Comparison of ENCODE assay signal across 9 cellular contexts in genomic region chr15:25710184-25710583, GRCh38.
DNase-seq lines count a peak whose midpoint lies in the region; ATAC-seq, FAIRE-seq and TF ChIP-seq lines count a peak whose summit lies in the region.
"Had no signal": no experiment of that assay in that cellular context is flagged by ENCODE, and none has a peak within 500 bp of the region (broad histone marks: within the 10 kb centered on the region; RNA-seq: fewer than 3 reads in every experiment).

No MANE protein-coding gene starts in this region.

- ATAC-seq in activated naive CD4-positive, alpha-beta T cell treated with anti-CD3 and anti-CD28 coated beads, Interleukin-2, amount 50 U/mL, for 72 hours = peak; percentile 71

- H3K27me3 ChIP-seq in Peyer's patch = no peaks in the 10 kb centered on the region

- DNase-seq in NCI-H2029 treated with DMSO at 0.1 percent for 48 hours (lab: John Stamatoyannopoulos, UW) = peak; percentile 19
- no peak for DNase-seq in NCI-H2029 (lab: John Stamatoyannopoulos, UW)
- peak in 2 of 3 donors; percentile 43 to 65 for DNase-seq in Peyer's patch
- peak; percentile 49 to 71 for DNase-seq in activated naive CD4-positive, alpha-beta T cell treated with anti-CD3 and anti-CD28 coated beads, Interleukin-2, amount 50 U/mL, for 72 hours (ENCODE audit: low spot score in 2 of 2)
- DNase-seq in kidney = no peak
- peak; percentile 8 for DNase-seq in stimulated activated CD8-positive, alpha-beta memory T cell treated with anti-CD3 and anti-CD28 coated beads, Interleukin-12 subunit alpha, Interleukin-12 subunit beta, amount 100 ng/mL, for 4 hours (ENCODE audit: low read depth)
- DNase-seq in GM19238 (ENCODE audit: insufficient read length, low spot score) = no peak
- no peak for DNase-seq in NCI-H1105 (lab: John Stamatoyannopoulos, UW)

- no peak for TF ChIP-seq POLR2A in Peyer's patch (IDR thresholded peaks at IDR 0.05)

- H3K9ac ChIP-seq in kidney (ENCODE audit: low read length in 2 of 2) = no peak overlapping the region

- no peaks in the 10 kb centered on the region for H3K9me3 Mint-ChIP-seq in activated naive CD4-positive, alpha-beta T cell treated with anti-CD3 and anti-CD28 coated beads, Interleukin-2, amount 50 U/mL, for 72 hours
- H3K9me3 Mint-ChIP-seq: CD8-positive, alpha-beta memory T cell had no signal

- H3K4me1 ChIP-seq in Peyer's patch (no peaks in the 10 kb centered on the region), kidney (ENCODE audit: control insufficient read depth in 1 of 2, insufficient read depth in 1 of 2, low read depth in 1 of 2, low read length in 2 of 2) (no peaks in the 10 kb centered on the region)

- no peak overlapping the region for H3K27ac Mint-ChIP-seq in activated naive CD4-positive, alpha-beta T cell treated with anti-CD3 and anti-CD28 coated beads, Interleukin-2, amount 50 U/mL, for 72 hours

- no peak for FAIRE-seq in kidney (lab: Jason Lieb, UNC)

- no peaks in the 10 kb centered on the region for H3K9me3 ChIP-seq in Peyer's patch
- H3K9me3 ChIP-seq in kidney (ENCODE audit: control insufficient read depth in 1 of 2, low read length in 2 of 2) = no peaks in the 10 kb centered on the region

- H3K4me3 ChIP-seq in Peyer's patch (no peak overlapping the region), kidney (ENCODE audit: low read length in 2 of 2) (no peak overlapping the region)

- H3K36me3 ChIP-seq in Peyer's patch (no peaks in the 10 kb centered on the region), kidney (ENCODE audit: control insufficient read depth in 1 of 2, insufficient read depth in 2 of 2, low read length in 2 of 2) (no peaks in the 10 kb centered on the region)

- TF ChIP-seq CTCF in Peyer's patch (IDR thresholded peaks at IDR 0.05) = peak in 3 of 6 experiments; percentile 22 to 42 (median 38)
- TF ChIP-seq CTCF in kidney (IDR thresholded peaks at IDR 0.05; ENCODE audit: borderline replicate concordance, extremely low read depth, insufficient read depth) = peak; percentile 57

- H3K27ac ChIP-seq in Peyer's patch (no peak overlapping the region), kidney (ENCODE audit: low read depth in 2 of 2, low read length in 2 of 2) (no peak overlapping the region)

- intact Hi-C loops in kidney (cut with DNase I) = no loop called here

- H3K36me3 Mint-ChIP-seq in activated naive CD4-positive, alpha-beta T cell treated with anti-CD3 and anti-CD28 coated beads, Interleukin-2, amount 50 U/mL, for 72 hours = peaks cover 0 to 8% of the 10 kb centered on the region in 2 donors

Comparison
In these comparisons a context has a peak if more than half of its experiments do, and no peak if none do; other contexts are left out.
1. DNase-seq: peak in NCI-H2029 treated with DMSO at 0.1 percent for 48 hours (single experiment), Peyer's patch (2 of 3), activated naive CD4-positive, alpha-beta T cell treated with anti-CD3 and anti-CD28 coated beads, Interleukin-2, amount 50 U/mL, for 72 hours (2 of 2) and stimulated activated CD8-positive, alpha-beta memory T cell treated with anti-CD3 and anti-CD28 coated beads, Interleukin-12 subunit alpha, Interleukin-12 subunit beta, amount 100 ng/mL, for 4 hours (single experiment); none in NCI-H2029 (single experiment), kidney (single experiment), GM19238 (single experiment) and NCI-H1105 (single experiment).